19 cellular contexts compared by ENCODE assay signal in genomic region chr1:48026275-48026674, GRCh38. TPM values are rescaled to one million over a fixed set of nuclear protein-coding genes. Genes with fewer than 3 reads are reported as not detected.
A peak's percentile ranks its signal among the peaks of the same experiment; 100 is the strongest.
DNase-seq lines count a peak whose midpoint lies in the region; ATAC-seq and TF ChIP-seq lines count a peak whose summit lies in the region.
"Had no signal": no experiment of that assay in that cellular context is flagged by ENCODE, and none has a peak within 500 bp of the region (broad histone marks: within the 10 kb centered on the region; RNA-seq: fewer than 3 reads in every experiment).

No MANE protein-coding gene starts in this region.

- H3K4me3 ChIP-seq in fibroblast of villous mesenchyme (ENCODE audit: low read depth, low read length) (no peak overlapping the region), skeletal muscle cell (ENCODE audit: low read depth, low read length) (no peak overlapping the region)
- H3K4me3 ChIP-seq: BLaER1, esophagus squamous epithelium had no signal

- no peak for TF ChIP-seq CTCF in fibroblast of villous mesenchyme (IDR thresholded peaks at IDR 0.05; ENCODE audit: insufficient read depth, low read depth, low read length)

- DNase-seq in LoVo (ENCODE audit: low spot score) (peak; percentile 9), SW480 (ENCODE audit: low spot score) (peak; percentile 64), fibroblast of villous mesenchyme (ENCODE audit: low read depth) (peak; percentile 91), skeletal muscle cell (ENCODE audit: low read depth) (peak; percentile 31), NCI-H2196 treated with DMSO at 0.1 percent for 48 hours (lab: John Stamatoyannopoulos, UW; ENCODE audit: unreplicated experiment) (no peak), NCI-H69 (lab: John Stamatoyannopoulos, UW) (no peak)
- no peak for DNase-seq in stimulated activated CD4-positive, alpha-beta T cell treated with anti-CD3 and anti-CD28 coated beads, Interleukin-15, amount 100 ng/mL, for 24 hours
- DNase-seq: activated CD4-positive, alpha-beta T cell treated with anti-CD3 and anti-CD28 coated beads for 4 hours; activated naive CD4-positive, alpha-beta T cell treated with anti-CD3 and anti-CD28 coated beads for 36 hours; DMS153; esophagus squamous epithelium; left ventricle myocardium superior; natural killer cell; NCI-H1417; stimulated activated naive CD4-positive, alpha-beta T cell treated with Interleukin-2 at 50 U/mL for 16 hours; T1000 had no signal

- ATAC-seq in HG03342 (IDR thresholded peaks at IDR 0.05; ENCODE audit: unreplicated experiment) = no peak
- ATAC-seq: HCT116, left ventricle myocardium superior, natural killer cell had no signal

RNA-seq across cellular contexts. Expression of gene TRABD2B, which starts 29.1 kb away (rescaled TPM):
- total RNA-seq in fibroblast of villous mesenchyme = not detected in 2 replicates
- total RNA-seq: activated naive CD4-positive, alpha-beta T cell treated with anti-CD3 and anti-CD28 coated beads for 36 hours; natural killer cell had no signal

Comparison
In these comparisons a context has a peak if more than half of its experiments do, and no peak if none do; other contexts are left out.
1. DNase-seq: peak in LoVo (single experiment), SW480 (single experiment), fibroblast of villous mesenchyme (single experiment) and skeletal muscle cell (single experiment); none in NCI-H2196 treated with DMSO at 0.1 percent for 48 hours (single experiment), NCI-H69 (single experiment) and stimulated activated CD4-positive, alpha-beta T cell treated with anti-CD3 and anti-CD28 coated beads, Interleukin-15, amount 100 ng/mL, for 24 hours (single experiment).